Comparison of ENCODE assay signal across 15 cellular contexts in the genomic region with DNA sequence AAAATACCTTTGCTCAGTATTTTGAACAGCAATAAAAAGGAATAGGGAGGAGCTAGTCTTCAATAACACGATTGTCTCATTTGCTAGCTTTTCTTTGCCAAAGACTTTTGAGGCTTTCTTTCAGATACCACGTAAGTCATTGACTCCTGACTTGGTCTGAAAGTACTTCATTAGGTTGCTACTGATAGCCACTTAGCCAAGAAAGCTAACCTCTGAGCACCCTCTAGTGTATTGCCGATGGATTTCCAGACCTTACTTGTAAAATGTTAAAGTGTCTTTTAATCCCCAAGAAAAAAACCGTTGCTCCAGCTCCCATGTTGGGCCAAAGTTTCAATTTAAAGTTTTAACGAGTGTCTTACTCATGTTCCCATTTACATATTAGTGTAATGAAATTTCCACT.
A peak's percentile ranks its signal among the peaks of the same experiment; 100 is the strongest.
DNase-seq lines count a peak whose midpoint lies in the region; ATAC-seq and TF ChIP-seq lines count a peak whose summit lies in the region.
"Had no signal": no experiment of that assay in that cellular context is flagged by ENCODE, and none has a peak within 500 bp of the region (broad histone marks: within the 10 kb centered on the region; RNA-seq: fewer than 3 reads in every experiment).

No MANE protein-coding gene starts in this region.

- peak overlapping the region; percentile 16 for H3K27ac Mint-ChIP-seq in activated naive CD4-positive, alpha-beta T cell treated with anti-CD3 and anti-CD28 coated beads for 36 hours
- no peak overlapping the region for H3K27ac Mint-ChIP-seq in activated naive CD4-positive, alpha-beta T cell treated with anti-CD3 and anti-CD28 coated beads, Interleukin-2, amount 10 ng/mL, durations not matched to agents 7 days and 5 days
- no peak overlapping the region for H3K27ac Mint-ChIP-seq in activated T-helper 2 cell treated with anti-CD3 and anti-CD28 coated beads, Interferon-gamma antibody, Interleukin-2, Interleukin-4, amounts not matched to agents 10 μg/mL and 5 μg/mL and 100 μg/mL, durations not matched to agents 14 hours and 24 hours and 36 hours

- no peaks in the 10 kb centered on the region for H3K36me3 ChIP-seq in Panc1 (ENCODE audit: control insufficient read depth, insufficient read depth, low read length)
- H3K36me3 ChIP-seq: pancreas had no signal

- ATAC-seq in Panc1 = no peak
- ATAC-seq: pancreas had no signal

- peak; percentile 17; the same call in 1 of the 2 replicates for TF ChIP-seq CTCF in Panc1 (IDR thresholded peaks at IDR 0.05)
- no peak for TF ChIP-seq CTCF in fibroblast of villous mesenchyme (IDR thresholded peaks at IDR 0.05; ENCODE audit: insufficient read depth, low read depth, low read length)

- H3K4me1 ChIP-seq in Panc1 (ENCODE audit: control insufficient read depth, insufficient read depth, low read length) = no peaks in the 10 kb centered on the region

- in situ Hi-C loops in Panc1 (cut with HindIII; ENCODE audit: low pct_unique_long_range_greater_than_20kb, low sequenced_read_pairs) = no loop called here

- no peaks in the 10 kb centered on the region for H3K27me3 ChIP-seq in Panc1 (ENCODE audit: control insufficient read depth, insufficient read depth, low read length)
- H3K27me3 ChIP-seq: pancreas had no signal

- H3K4me3 Mint-ChIP-seq in activated naive CD4-positive, alpha-beta T cell treated with anti-CD3 and anti-CD28 coated beads for 36 hours = no peak overlapping the region
- H3K4me3 Mint-ChIP-seq in activated naive CD4-positive, alpha-beta T cell treated with anti-CD3 and anti-CD28 coated beads, Interleukin-2, amount 10 ng/mL, durations not matched to agents 7 days and 5 days = no peak overlapping the region
- H3K4me3 Mint-ChIP-seq in activated T-helper 2 cell treated with anti-CD3 and anti-CD28 coated beads, Interferon-gamma antibody, Interleukin-2, Interleukin-4, amounts not matched to agents 10 μg/mL and 5 μg/mL and 100 μg/mL, durations not matched to agents 14 hours and 24 hours and 36 hours (ENCODE audit: low read depth) = no peak overlapping the region

- POLR2A ChIA-PET in Panc1 (lab: Charles Lee) = no interaction called here

- peak; percentile 11 for DNase-seq in activated naive CD4-positive, alpha-beta T cell treated with anti-CD3 and anti-CD28 coated beads for 36 hours
- no peak for DNase-seq in activated naive CD4-positive, alpha-beta T cell treated with anti-CD3 and anti-CD28 coated beads, Interleukin-2, amount 10 ng/mL, durations not matched to agents 7 days and 5 days
- DNase-seq in Panc1 (ENCODE audit: low read depth, low spot score) (no peak), fibroblast of villous mesenchyme (ENCODE audit: low read depth) (peak; percentile 13), NCI-H2196 (lab: John Stamatoyannopoulos, UW; ENCODE audit: unreplicated experiment) (no peak), T-helper 2 cell (no peak), posterior vena cava (ENCODE audit: low spot score) (no peak)
- DNase-seq in activated T-helper 2 cell treated with anti-CD3 and anti-CD28 coated beads, Interferon-gamma antibody, Interleukin-2, Interleukin-4, amounts not matched to agents 10 μg/mL and 5 μg/mL and 100 μg/mL, durations not matched to agents 14 hours and 24 hours and 36 hours (ENCODE audit: low spot score) = no peak
- DNase-seq: ACHN; activated CD4-positive, alpha-beta T cell treated with anti-CD3 and anti-CD28 coated beads, Interleukin-2, amount 50 U/mL, for 48 hours; activated gamma-delta T cell; NCI-H1436; NCI-H524; pancreas had no signal

- CTCF ChIA-PET in activated naive CD4-positive, alpha-beta T cell treated with anti-CD3 and anti-CD28 coated beads for 36 hours (lab: Charles Lee) = interaction anchor here (0.6 to 4.8 kb wide), 8 partner anchors 9 to 806 kb away, joined by 3 to 67 read pairs (median 4); no protein-coding TSS in a partner anchor
- CTCF ChIA-PET in activated naive CD4-positive, alpha-beta T cell treated with anti-CD3 and anti-CD28 coated beads, Interleukin-2, amount 10 ng/mL, durations not matched to agents 7 days and 5 days (lab: Charles Lee) = interaction anchor here (0.7 to 5.8 kb wide), 7 partner anchors 8 to 460 kb away, joined by 3 to 133 read pairs (median 29); no protein-coding TSS in a partner anchor
- CTCF ChIA-PET in Panc1 (lab: Charles Lee) = no interaction called here

- no peak overlapping the region for H3K27ac ChIP-seq in Panc1 (ENCODE audit: low read length)
- H3K27ac ChIP-seq: pancreas, RWPE1 had no signal

- intact Hi-C loops in activated naive CD4-positive, alpha-beta T cell treated with anti-CD3 and anti-CD28 coated beads for 36 hours (cut with micrococcal nuclease) = no loop called here
- intact Hi-C loops in Panc1 (cut with micrococcal nuclease; ENCODE audit: unreplicated experiment) (no loop called here), posterior vena cava (cut with DNase I) (loop anchor here in 1 of 2 donors (10.0 kb wide), 1 partner anchor 94 kb away; no protein-coding TSS in a partner anchor)
- intact Hi-C loops in activated T-helper 2 cell treated with anti-CD3 and anti-CD28 coated beads, Interferon-gamma antibody, Interleukin-2, Interleukin-4, amounts not matched to agents 10 μg/mL and 5 μg/mL and 100 μg/mL, durations not matched to agents 14 hours and 24 hours and 36 hours (cut with micrococcal nuclease) = no loop called here

- H3K4me3 ChIP-seq in Panc1 (ENCODE audit: low read depth in 2 of 2, low read length in 2 of 2) = no peak overlapping the region
- H3K4me3 ChIP-seq in fibroblast of villous mesenchyme (ENCODE audit: low read depth, low read length) = no peak overlapping the region
- H3K4me3 ChIP-seq: pancreas had no signal

- BruUV-seq in Panc1 (replicated peaks; lab: Mats Ljungman, UMichigan) = no TSS peak

- peaks cover 66% of the 10 kb centered on the region for H3K4me1 Mint-ChIP-seq in activated naive CD4-positive, alpha-beta T cell treated with anti-CD3 and anti-CD28 coated beads for 36 hours (ENCODE audit: low read depth)
- H3K4me1 Mint-ChIP-seq in activated naive CD4-positive, alpha-beta T cell treated with anti-CD3 and anti-CD28 coated beads, Interleukin-2, amount 10 ng/mL, durations not matched to agents 7 days and 5 days = peaks cover 34% of the 10 kb centered on the region
- H3K4me1 Mint-ChIP-seq in activated T-helper 2 cell treated with anti-CD3 and anti-CD28 coated beads, Interferon-gamma antibody, Interleukin-2, Interleukin-4, amounts not matched to agents 10 μg/mL and 5 μg/mL and 100 μg/mL, durations not matched to agents 14 hours and 24 hours and 36 hours (ENCODE audit: low read depth) = peaks cover 42% of the 10 kb centered on the region

- H3K9me3 ChIP-seq in Panc1 (ENCODE audit: control insufficient read depth, insufficient read depth, low read depth, low read length) = no peaks in the 10 kb centered on the region
- H3K9me3 ChIP-seq: pancreas had no signal

- no peaks in the 10 kb centered on the region for H3K9me3 Mint-ChIP-seq in activated naive CD4-positive, alpha-beta T cell treated with anti-CD3 and anti-CD28 coated beads for 36 hours
- no peaks in the 10 kb centered on the region for H3K9me3 Mint-ChIP-seq in activated naive CD4-positive, alpha-beta T cell treated with anti-CD3 and anti-CD28 coated beads, Interleukin-2, amount 10 ng/mL, durations not matched to agents 7 days and 5 days
- H3K9me3 Mint-ChIP-seq in activated T-helper 2 cell treated with anti-CD3 and anti-CD28 coated beads, Interferon-gamma antibody, Interleukin-2, Interleukin-4, amounts not matched to agents 10 μg/mL and 5 μg/mL and 100 μg/mL, durations not matched to agents 14 hours and 24 hours and 36 hours = no peaks in the 10 kb centered on the region

- H3K27me3 Mint-ChIP-seq in activated naive CD4-positive, alpha-beta T cell treated with anti-CD3 and anti-CD28 coated beads for 36 hours (ENCODE audit: low read depth) = no peaks in the 10 kb centered on the region
- no peaks in the 10 kb centered on the region for H3K27me3 Mint-ChIP-seq in activated naive CD4-positive, alpha-beta T cell treated with anti-CD3 and anti-CD28 coated beads, Interleukin-2, amount 10 ng/mL, durations not matched to agents 7 days and 5 days
- H3K27me3 Mint-ChIP-seq in activated T-helper 2 cell treated with anti-CD3 and anti-CD28 coated beads, Interferon-gamma antibody, Interleukin-2, Interleukin-4, amounts not matched to agents 10 μg/mL and 5 μg/mL and 100 μg/mL, durations not matched to agents 14 hours and 24 hours and 36 hours (ENCODE audit: low read depth) = no peaks in the 10 kb centered on the region

- H3K36me3 Mint-ChIP-seq in activated naive CD4-positive, alpha-beta T cell treated with anti-CD3 and anti-CD28 coated beads for 36 hours (ENCODE audit: low read depth) = no peaks in the 10 kb centered on the region
- no peaks in the 10 kb centered on the region for H3K36me3 Mint-ChIP-seq in activated naive CD4-positive, alpha-beta T cell treated with anti-CD3 and anti-CD28 coated beads, Interleukin-2, amount 10 ng/mL, durations not matched to agents 7 days and 5 days
- no peaks in the 10 kb centered on the region for H3K36me3 Mint-ChIP-seq in activated T-helper 2 cell treated with anti-CD3 and anti-CD28 coated beads, Interferon-gamma antibody, Interleukin-2, Interleukin-4, amounts not matched to agents 10 μg/mL and 5 μg/mL and 100 μg/mL, durations not matched to agents 14 hours and 24 hours and 36 hours (ENCODE audit: low read depth)

Comparison
In these comparisons a context has a peak if more than half of its experiments do, and no peak if none do; other contexts are left out.
1. DNase-seq: peak in activated naive CD4-positive, alpha-beta T cell treated with anti-CD3 and anti-CD28 coated beads for 36 hours (single experiment) and fibroblast of villous mesenchyme (single experiment); none in activated naive CD4-positive, alpha-beta T cell treated with anti-CD3 and anti-CD28 coated beads, Interleukin-2, amount 10 ng/mL, durations not matched to agents 7 days and 5 days (single experiment), Panc1 (single experiment), NCI-H2196 (single experiment), T-helper 2 cell (0 of 5), activated T-helper 2 cell treated with anti-CD3 and anti-CD28 coated beads, Interferon-gamma antibody, Interleukin-2, Interleukin-4, amounts not matched to agents 10 μg/mL and 5 μg/mL and 100 μg/mL, durations not matched to agents 14 hours and 24 hours and 36 hours (single experiment) and posterior vena cava (single experiment).